In the genomic region with DNA sequence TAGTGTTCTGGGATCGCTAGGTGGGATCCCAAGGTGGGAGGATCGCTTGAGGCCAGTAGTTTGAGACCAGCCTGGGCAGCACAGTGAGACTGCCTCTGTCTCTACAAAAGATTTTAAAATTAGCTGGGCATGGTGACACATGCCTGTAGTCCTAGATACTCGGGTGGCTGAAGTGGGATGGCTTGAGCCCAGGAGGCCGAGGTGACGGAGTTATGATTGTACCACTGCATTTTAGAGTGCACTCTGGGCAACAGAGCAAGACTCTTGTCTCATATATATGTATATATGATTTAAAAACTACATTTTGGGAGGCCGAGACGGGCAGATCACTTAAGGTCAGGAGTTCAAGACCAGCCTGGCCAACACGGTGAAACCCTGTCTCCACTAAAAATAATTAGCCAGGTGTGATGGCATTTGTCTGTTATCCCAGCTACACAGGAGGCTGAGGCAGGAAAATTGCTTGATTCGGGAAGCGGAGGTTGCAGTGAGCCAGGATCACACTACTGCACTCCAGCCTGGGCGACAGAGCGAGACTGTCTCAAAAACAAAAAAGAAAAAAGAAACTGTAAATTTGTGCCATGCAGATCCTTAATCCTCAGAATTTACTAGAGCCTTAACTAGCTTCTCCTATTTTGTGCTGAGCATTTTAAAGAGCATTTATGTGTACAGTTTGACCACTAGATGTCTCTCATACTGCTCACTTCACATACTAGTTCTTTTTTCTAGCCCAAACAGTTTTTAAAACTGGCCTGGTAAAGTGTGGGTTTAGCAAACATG, we compare ENCODE assay signal across 8 cellular contexts.
DNase-seq lines count a peak whose midpoint lies in the region; ATAC-seq and TF ChIP-seq lines count a peak whose summit lies in the region.

No MANE protein-coding gene starts in this region.

- in situ Hi-C loops in KBM-7 (cut with MboI; ENCODE audit: low pct_unique_long_range_greater_than_20kb, low sequenced_read_pairs): loop anchor here (25.0 kb wide), 2 partner anchors 206 to 1256 kb away; a partner anchor contains a TSS

- no peaks in the 10 kb centered on the region for H3K36me3 ChIP-seq in mucosa of descending colon (ENCODE audit: low read depth)

- H3K4me3 ChIP-seq in epithelial cell of esophagus (ENCODE audit: low read length) (no peak overlapping the region), mucosa of descending colon (no peak overlapping the region)

- ATAC-seq in GM18511 (IDR thresholded peaks at IDR 0.05; ENCODE audit: unreplicated experiment): peak; percentile 72
- peak; percentile 67 for ATAC-seq in mucosa of descending colon
- ATAC-seq in HG03159 (IDR thresholded peaks at IDR 0.05; ENCODE audit: unreplicated experiment): no peak

- TF ChIP-seq CTCF in epithelial cell of esophagus (IDR thresholded peaks at IDR 0.05; ENCODE audit: insufficient read depth, low read depth, low read length, missing control alignments) (peak; percentile 54), mucosa of descending colon (IDR thresholded peaks at IDR 0.05) (no peak)

- no peaks in the 10 kb centered on the region for H3K9me3 ChIP-seq in mucosa of descending colon

- intact Hi-C loops in mucosa of descending colon (cut with DNase I, micrococcal nuclease): loop anchor here (5.0 to 10.0 kb wide), 2 partner anchors 213 to 216 kb away; no protein-coding TSS in a partner anchor

- DNase-seq in AG08396 (ENCODE audit: low spot score) (peak; percentile 40), KBM-7 (peak; percentile 74), RPMI7951 (ENCODE audit: low read depth) (peak; percentile 62), epithelial cell of esophagus (ENCODE audit: low read depth) (peak; percentile 58), mucosa of descending colon (no peak), HK-2 (ENCODE audit: unreplicated experiment) (no peak)

- H3K4me1 ChIP-seq in mucosa of descending colon (ENCODE audit: low read depth): no peaks in the 10 kb centered on the region

Comparison
In these comparisons a context has a peak if more than half of its experiments do, and no peak if none do; other contexts are left out.
1. DNase-seq: peak in AG08396 (single experiment), KBM-7 (single experiment), RPMI7951 (single experiment) and epithelial cell of esophagus (single experiment); none in mucosa of descending colon (0 of 3) and HK-2 (single experiment).